Comparison of ENCODE assay signal across 1 cellular context in the genomic region with DNA sequence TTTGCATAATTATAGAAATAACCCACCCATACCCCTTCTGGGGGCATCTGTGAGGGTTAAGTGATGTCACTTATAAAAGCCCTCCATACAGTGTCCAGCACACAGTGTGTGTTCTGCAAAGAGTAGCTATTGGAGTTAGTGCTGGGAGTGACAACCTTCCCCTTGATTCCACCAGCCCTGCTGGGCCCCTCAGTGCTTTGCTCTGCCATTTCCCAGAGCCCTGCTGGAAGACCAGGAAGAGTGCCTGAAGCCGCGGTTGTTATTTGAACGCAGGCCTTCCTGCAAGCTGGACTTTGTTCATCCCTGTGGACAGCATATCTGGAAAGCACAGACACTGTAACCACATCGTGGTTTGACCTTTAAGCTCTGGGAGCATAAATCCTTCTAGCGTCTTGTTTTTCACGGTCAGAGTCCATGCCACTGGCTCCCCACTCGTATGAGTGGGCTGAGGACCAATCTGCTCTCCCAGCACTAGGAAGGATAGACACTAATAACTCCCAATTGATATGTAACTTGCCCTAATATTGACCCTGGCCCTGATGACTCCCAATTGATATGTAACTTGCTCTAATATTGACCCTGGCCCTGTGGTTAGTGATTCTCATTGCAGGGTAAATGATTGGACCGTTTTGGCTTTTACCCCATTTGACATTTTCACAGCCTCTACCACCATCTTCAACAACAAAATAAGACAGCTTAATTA.
TF ChIP-seq lines count a peak whose summit lies in the region.

No MANE protein-coding gene starts in this region.

TF ChIP-seq in HepG2, 621 proteins besides CTCF, POLR2A, EP300 and RAD21 (continued from another document and continues in another):
- TF ChIP-seq, protein P1, sequence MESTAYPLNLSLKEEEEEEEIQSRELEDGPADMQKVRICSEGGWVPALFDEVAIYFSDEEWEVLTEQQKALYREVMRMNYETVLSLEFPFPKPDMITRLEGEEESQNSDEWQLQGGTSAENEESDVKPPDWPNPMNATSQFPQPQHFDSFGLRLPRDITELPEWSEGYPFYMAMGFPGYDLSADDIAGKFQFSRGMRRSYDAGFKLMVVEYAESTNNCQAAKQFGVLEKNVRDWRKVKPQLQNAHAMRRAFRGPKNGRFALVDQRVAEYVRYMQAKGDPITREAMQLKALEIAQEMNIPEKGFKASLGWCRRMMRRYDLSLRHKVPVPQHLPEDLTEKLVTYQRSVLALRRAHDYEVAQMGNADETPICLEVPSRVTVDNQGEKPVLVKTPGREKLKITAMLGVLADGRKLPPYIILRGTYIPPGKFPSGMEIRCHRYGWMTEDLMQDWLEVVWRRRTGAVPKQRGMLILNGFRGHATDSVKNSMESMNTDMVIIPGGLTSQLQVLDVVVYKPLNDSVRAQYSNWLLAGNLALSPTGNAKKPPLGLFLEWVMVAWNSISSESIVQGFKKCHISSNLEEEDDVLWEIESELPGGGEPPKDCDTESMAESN (CRISPR knock-in tag; conservative IDR thresholded peaks at IDR 0.05) = peak; percentile 62; the same call in 1 of the 2 replicates
- TF ChIP-seq CBX2 (IDR thresholded peaks at IDR 0.05; ENCODE audit: low read depth, low read length) (no peak), CBX2 (CRISPR knock-in tag; IDR thresholded peaks at IDR 0.05; ENCODE audit: low read depth) (0 out of 2 replicates have a peak, but pooled peaks have one; percentile 52), FOSL1 (CRISPR knock-in tag; IDR thresholded peaks at IDR 0.05; ENCODE audit: borderline replicate concordance) (no peak), ZNF776 (CRISPR knock-in tag; IDR thresholded peaks at IDR 0.05) (no peak), MAFK (conservative IDR thresholded peaks at IDR 0.05 in 1 of 2, IDR thresholded peaks at IDR 0.05 in 1 of 2; ENCODE audit: low read length in 2 of 2) (no peak), PLRG1 (conservative IDR thresholded peaks at IDR 0.05) (no peak), ZFP37 (CRISPR knock-in tag; IDR thresholded peaks at IDR 0.05; ENCODE audit: borderline replicate concordance) (no peak), HDAC2 (CRISPR knock-in tag; IDR thresholded peaks at IDR 0.05) (peak; percentile 97), SOX13 (IDR thresholded peaks at IDR 0.05) (0 out of 2 replicates have a peak, but pooled peaks have one; percentile 49), SOX13 (CRISPR knock-in tag; conservative IDR thresholded peaks at IDR 0.05 in 1 of 2, IDR thresholded peaks at IDR 0.05 in 1 of 2) (peak in 1 of 2 experiments; percentile 85; a peak in 3 of 4 replicates), NFYC (CRISPR knock-in tag; IDR thresholded peaks at IDR 0.05) (no peak), ZNF775 (CRISPR knock-in tag; IDR thresholded peaks at IDR 0.05; ENCODE audit: borderline replicate concordance) (no peak), ZNF605 (CRISPR knock-in tag; IDR thresholded peaks at IDR 0.05) (peak; percentile 66; the same call in 1 of the 2 replicates), MED1 (CRISPR knock-in tag; IDR thresholded peaks at IDR 0.05) (peak; percentile 94), ZNF670 (CRISPR knock-in tag; IDR thresholded peaks at IDR 0.05; ENCODE audit: borderline replicate concordance) (peak; percentile 99), TARDBP (CRISPR knock-in tag; IDR thresholded peaks at IDR 0.05) (peak; percentile 93), ZNF614 (CRISPR knock-in tag; IDR thresholded peaks at IDR 0.05; ENCODE audit: borderline replicate concordance) (peak; percentile 91; the same call in 1 of the 2 replicates), ZNF652 (CRISPR knock-in tag; IDR thresholded peaks at IDR 0.05; ENCODE audit: borderline replicate concordance, low read depth) (no peak), MYC (CRISPR knock-in tag; IDR thresholded peaks at IDR 0.05; ENCODE audit: borderline replicate concordance) (peak; percentile 65; the same call in 1 of the 2 replicates), ZNF205 (CRISPR knock-in tag; IDR thresholded peaks at IDR 0.05) (peak; percentile 90; the same call in 1 of the 2 replicates), KLF13 (CRISPR knock-in tag; IDR thresholded peaks at IDR 0.05) (no peak), ZFP62 (CRISPR knock-in tag; IDR thresholded peaks at IDR 0.05) (no peak)
- TF ChIP-seq, protein P2, sequence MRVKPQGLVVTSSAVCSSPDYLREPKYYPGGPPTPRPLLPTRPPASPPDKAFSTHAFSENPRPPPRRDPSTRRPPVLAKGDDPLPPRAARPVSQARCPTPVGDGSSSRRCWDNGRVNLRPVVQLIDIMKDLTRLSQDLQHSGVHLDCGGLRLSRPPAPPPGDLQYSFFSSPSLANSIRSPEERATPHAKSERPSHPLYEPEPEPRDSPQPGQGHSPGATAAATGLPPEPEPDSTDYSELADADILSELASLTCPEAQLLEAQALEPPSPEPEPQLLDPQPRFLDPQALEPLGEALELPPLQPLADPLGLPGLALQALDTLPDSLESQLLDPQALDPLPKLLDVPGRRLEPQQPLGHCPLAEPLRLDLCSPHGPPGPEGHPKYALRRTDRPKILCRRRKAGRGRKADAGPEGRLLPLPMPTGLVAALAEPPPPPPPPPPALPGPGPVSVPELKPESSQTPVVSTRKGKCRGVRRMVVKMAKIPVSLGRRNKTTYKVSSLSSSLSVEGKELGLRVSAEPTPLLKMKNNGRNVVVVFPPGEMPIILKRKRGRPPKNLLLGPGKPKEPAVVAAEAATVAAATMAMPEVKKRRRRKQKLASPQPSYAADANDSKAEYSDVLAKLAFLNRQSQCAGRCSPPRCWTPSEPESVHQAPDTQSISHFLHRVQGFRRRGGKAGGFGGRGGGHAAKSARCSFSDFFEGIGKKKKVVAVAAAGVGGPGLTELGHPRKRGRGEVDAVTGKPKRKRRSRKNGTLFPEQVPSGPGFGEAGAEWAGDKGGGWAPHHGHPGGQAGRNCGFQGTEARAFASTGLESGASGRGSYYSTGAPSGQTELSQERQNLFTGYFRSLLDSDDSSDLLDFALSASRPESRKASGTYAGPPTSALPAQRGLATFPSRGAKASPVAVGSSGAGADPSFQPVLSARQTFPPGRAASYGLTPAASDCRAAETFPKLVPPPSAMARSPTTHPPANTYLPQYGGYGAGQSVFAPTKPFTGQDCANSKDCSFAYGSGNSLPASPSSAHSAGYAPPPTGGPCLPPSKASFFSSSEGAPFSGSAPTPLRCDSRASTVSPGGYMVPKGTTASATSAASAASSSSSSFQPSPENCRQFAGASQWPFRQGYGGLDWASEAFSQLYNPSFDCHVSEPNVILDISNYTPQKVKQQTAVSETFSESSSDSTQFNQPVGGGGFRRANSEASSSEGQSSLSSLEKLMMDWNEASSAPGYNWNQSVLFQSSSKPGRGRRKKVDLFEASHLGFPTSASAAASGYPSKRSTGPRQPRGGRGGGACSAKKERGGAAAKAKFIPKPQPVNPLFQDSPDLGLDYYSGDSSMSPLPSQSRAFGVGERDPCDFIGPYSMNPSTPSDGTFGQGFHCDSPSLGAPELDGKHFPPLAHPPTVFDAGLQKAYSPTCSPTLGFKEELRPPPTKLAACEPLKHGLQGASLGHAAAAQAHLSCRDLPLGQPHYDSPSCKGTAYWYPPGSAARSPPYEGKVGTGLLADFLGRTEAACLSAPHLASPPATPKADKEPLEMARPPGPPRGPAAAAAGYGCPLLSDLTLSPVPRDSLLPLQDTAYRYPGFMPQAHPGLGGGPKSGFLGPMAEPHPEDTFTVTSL (CRISPR knock-in tag; IDR thresholded peaks at IDR 0.05; ENCODE audit: borderline replicate concordance) = peak; percentile 99
- TF ChIP-seq, protein P3, sequence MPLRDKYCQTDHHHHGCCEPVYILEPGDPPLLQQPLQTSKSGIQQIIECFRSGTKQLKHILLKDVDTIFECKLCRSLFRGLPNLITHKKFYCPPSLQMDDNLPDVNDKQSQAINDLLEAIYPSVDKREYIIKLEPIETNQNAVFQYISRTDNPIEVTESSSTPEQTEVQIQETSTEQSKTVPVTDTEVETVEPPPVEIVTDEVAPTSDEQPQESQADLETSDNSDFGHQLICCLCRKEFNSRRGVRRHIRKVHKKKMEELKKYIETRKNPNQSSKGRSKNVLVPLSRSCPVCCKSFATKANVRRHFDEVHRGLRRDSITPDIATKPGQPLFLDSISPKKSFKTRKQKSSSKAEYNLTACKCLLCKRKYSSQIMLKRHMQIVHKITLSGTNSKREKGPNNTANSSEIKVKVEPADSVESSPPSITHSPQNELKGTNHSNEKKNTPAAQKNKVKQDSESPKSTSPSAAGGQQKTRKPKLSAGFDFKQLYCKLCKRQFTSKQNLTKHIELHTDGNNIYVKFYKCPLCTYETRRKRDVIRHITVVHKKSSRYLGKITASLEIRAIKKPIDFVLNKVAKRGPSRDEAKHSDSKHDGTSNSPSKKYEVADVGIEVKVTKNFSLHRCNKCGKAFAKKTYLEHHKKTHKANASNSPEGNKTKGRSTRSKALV (CRISPR knock-in tag; IDR thresholded peaks at IDR 0.05) = peak; percentile 86
- TF ChIP-seq, protein P4, sequence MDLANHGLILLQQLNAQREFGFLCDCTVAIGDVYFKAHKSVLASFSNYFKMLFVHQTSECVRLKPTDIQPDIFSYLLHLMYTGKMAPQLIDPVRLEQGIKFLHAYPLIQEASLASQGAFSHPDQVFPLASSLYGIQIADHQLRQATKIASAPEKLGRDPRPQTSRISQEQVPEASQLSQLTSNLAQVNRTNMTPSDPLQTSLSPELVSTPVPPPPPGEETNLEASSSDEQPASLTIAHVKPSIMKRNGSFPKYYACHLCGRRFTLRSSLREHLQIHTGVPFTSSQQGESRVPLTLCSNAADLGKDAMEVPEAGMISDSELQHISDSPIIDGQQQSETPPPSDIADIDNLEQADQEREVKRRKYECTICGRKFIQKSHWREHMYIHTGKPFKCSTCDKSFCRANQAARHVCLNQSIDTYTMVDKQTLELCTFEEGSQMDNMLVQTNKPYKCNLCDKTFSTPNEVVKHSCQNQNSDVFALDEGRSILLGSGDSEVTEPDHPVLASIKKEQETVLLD (CRISPR knock-in tag; IDR thresholded peaks at IDR 0.05; ENCODE audit: low read depth) = no peak
- TF ChIP-seq, protein P5, sequence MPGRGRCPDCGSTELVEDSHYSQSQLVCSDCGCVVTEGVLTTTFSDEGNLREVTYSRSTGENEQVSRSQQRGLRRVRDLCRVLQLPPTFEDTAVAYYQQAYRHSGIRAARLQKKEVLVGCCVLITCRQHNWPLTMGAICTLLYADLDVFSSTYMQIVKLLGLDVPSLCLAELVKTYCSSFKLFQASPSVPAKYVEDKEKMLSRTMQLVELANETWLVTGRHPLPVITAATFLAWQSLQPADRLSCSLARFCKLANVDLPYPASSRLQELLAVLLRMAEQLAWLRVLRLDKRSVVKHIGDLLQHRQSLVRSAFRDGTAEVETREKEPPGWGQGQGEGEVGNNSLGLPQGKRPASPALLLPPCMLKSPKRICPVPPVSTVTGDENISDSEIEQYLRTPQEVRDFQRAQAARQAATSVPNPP (CRISPR knock-in tag; IDR thresholded peaks at IDR 0.05) = peak; percentile 74; the same call in 1 of the 2 replicates
- TF ChIP-seq, protein P6, sequence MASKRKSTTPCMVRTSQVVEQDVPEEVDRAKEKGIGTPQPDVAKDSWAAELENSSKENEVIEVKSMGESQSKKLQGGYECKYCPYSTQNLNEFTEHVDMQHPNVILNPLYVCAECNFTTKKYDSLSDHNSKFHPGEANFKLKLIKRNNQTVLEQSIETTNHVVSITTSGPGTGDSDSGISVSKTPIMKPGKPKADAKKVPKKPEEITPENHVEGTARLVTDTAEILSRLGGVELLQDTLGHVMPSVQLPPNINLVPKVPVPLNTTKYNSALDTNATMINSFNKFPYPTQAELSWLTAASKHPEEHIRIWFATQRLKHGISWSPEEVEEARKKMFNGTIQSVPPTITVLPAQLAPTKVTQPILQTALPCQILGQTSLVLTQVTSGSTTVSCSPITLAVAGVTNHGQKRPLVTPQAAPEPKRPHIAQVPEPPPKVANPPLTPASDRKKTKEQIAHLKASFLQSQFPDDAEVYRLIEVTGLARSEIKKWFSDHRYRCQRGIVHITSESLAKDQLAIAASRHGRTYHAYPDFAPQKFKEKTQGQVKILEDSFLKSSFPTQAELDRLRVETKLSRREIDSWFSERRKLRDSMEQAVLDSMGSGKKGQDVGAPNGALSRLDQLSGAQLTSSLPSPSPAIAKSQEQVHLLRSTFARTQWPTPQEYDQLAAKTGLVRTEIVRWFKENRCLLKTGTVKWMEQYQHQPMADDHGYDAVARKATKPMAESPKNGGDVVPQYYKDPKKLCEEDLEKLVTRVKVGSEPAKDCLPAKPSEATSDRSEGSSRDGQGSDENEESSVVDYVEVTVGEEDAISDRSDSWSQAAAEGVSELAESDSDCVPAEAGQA (IDR thresholded peaks at IDR 0.05; ENCODE audit: low read depth) = no peak; the same call in 1 of the 2 replicates
- TF ChIP-seq, protein P6 (CRISPR knock-in tag; IDR thresholded peaks at IDR 0.05; ENCODE audit: borderline replicate concordance) = no peak
- TF ChIP-seq, protein P7, sequence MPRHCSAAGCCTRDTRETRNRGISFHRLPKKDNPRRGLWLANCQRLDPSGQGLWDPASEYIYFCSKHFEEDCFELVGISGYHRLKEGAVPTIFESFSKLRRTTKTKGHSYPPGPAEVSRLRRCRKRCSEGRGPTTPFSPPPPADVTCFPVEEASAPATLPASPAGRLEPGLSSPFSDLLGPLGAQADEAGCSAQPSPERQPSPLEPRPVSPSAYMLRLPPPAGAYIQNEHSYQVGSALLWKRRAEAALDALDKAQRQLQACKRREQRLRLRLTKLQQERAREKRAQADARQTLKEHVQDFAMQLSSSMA (CRISPR knock-in tag; IDR thresholded peaks at IDR 0.05) = no peak
- TF ChIP-seq, protein P8, sequence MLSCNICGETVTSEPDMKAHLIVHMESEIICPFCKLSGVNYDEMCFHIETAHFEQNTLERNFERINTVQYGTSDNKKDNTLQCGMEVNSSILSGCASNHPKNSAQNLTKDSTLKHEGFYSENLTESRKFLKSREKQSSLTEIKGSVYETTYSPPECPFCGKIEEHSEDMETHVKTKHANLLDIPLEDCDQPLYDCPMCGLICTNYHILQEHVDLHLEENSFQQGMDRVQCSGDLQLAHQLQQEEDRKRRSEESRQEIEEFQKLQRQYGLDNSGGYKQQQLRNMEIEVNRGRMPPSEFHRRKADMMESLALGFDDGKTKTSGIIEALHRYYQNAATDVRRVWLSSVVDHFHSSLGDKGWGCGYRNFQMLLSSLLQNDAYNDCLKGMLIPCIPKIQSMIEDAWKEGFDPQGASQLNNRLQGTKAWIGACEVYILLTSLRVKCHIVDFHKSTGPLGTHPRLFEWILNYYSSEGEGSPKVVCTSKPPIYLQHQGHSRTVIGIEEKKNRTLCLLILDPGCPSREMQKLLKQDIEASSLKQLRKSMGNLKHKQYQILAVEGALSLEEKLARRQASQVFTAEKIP (CRISPR knock-in tag; IDR thresholded peaks at IDR 0.05; ENCODE audit: borderline replicate concordance) = no peak
- TF ChIP-seq, protein P9, sequence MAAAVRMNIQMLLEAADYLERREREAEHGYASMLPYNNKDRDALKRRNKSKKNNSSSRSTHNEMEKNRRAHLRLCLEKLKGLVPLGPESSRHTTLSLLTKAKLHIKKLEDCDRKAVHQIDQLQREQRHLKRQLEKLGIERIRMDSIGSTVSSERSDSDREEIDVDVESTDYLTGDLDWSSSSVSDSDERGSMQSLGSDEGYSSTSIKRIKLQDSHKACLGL (CRISPR knock-in tag; IDR thresholded peaks at IDR 0.05) = no peak
